ENCODE assay signal across 15 cellular contexts in the genomic region with DNA sequence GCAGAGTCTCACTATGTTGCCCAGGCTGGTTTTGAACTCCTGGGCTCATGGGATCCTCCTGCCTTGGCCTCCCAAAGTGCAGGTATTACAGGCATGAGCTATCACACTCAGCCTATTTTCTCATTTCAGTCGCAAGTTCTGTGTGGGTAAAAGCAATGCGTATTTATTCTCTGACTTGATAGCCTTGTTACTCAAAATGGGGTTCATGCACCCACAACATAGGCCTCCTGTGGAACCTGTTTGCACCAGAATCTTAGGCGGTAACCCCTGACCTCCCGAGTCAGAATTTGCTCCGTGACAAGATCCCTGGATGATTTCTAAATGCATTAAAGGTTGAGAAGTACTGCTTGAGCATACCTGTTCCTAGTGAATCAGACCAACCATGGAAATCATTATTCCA. TPM values are rescaled to one million over a fixed set of nuclear protein-coding genes. Genes with fewer than 3 reads are reported as not detected.
DNase-seq lines count a peak whose midpoint lies in the region; ATAC-seq and TF ChIP-seq lines count a peak whose summit lies in the region.
"Had no signal": no experiment of that assay in that cellular context is flagged by ENCODE, and none has a peak within 500 bp of the region (broad histone marks: within the 10 kb centered on the region; RNA-seq: fewer than 3 reads in every experiment).

No MANE protein-coding gene starts in this region.

- no peaks in the 10 kb centered on the region for H3K27me3 Mint-ChIP-seq in activated CD4-positive, alpha-beta memory T cell treated with anti-CD3 and anti-CD28 coated beads for 36 hours
- H3K27me3 Mint-ChIP-seq in endodermal cell (ENCODE audit: insufficient read depth): peaks cover 7% of the 10 kb centered on the region
- H3K27me3 Mint-ChIP-seq: effector memory CD8-positive, alpha-beta T cell had no signal

- H3K4me3 Mint-ChIP-seq in activated CD4-positive, alpha-beta memory T cell treated with anti-CD3 and anti-CD28 coated beads for 36 hours: peak overlapping the region; percentile 83
- H3K4me3 Mint-ChIP-seq in endodermal cell: no peak overlapping the region

- H3K27me3 ChIP-seq in heart right ventricle (no peaks in the 10 kb centered on the region), endodermal cell (ENCODE audit: control insufficient read depth, insufficient read depth, low read length, poor library complexity, severe bottlenecking) (peaks cover 17% of the 10 kb centered on the region), stomach (no peaks in the 10 kb centered on the region)
- H3K27me3 ChIP-seq: body of pancreas, right atrium auricular region, SJCRH30 had no signal

- H3K9me3 ChIP-seq in heart right ventricle (no peaks in the 10 kb centered on the region), endodermal cell (ENCODE audit: control insufficient read depth, low read length) (no peaks in the 10 kb centered on the region), stomach (no peaks in the 10 kb centered on the region)
- H3K9me3 ChIP-seq: body of pancreas, right atrium auricular region, SJCRH30 had no signal

- no peak for ATAC-seq in heart right ventricle
- no peak for ATAC-seq in left ventricle myocardium superior
- ATAC-seq in HG03520 (IDR thresholded peaks at IDR 0.05; ENCODE audit: unreplicated experiment): no peak
- ATAC-seq: effector memory CD8-positive, alpha-beta T cell had no signal

- H3K4me1 Mint-ChIP-seq in activated CD4-positive, alpha-beta memory T cell treated with anti-CD3 and anti-CD28 coated beads for 36 hours (ENCODE audit: low read depth): peaks cover 83% of the 10 kb centered on the region
- peaks cover 5% of the 10 kb centered on the region for H3K4me1 Mint-ChIP-seq in endodermal cell

- peak overlapping the region; percentile 94 for H3K27ac Mint-ChIP-seq in activated CD4-positive, alpha-beta memory T cell treated with anti-CD3 and anti-CD28 coated beads for 36 hours
- H3K27ac Mint-ChIP-seq in endodermal cell: no peak overlapping the region

- TF ChIP-seq POLR2A in stomach (IDR thresholded peaks at IDR 0.05): no peak

- peak overlapping the region in 8 of 10 donors; percentile 47 to 89 (median 64) for H3K27ac ChIP-seq in heart right ventricle
- no peak overlapping the region for H3K27ac ChIP-seq in endodermal cell (ENCODE audit: low read depth, low read length)
- H3K27ac ChIP-seq in stomach: no peak overlapping the region
- H3K27ac ChIP-seq: body of pancreas, SJCRH30 had no signal

- H3K9me3 Mint-ChIP-seq in activated CD4-positive, alpha-beta memory T cell treated with anti-CD3 and anti-CD28 coated beads for 36 hours: no peaks in the 10 kb centered on the region
- no peaks in the 10 kb centered on the region for H3K9me3 Mint-ChIP-seq in endodermal cell
- H3K9me3 Mint-ChIP-seq: effector memory CD8-positive, alpha-beta T cell had no signal

- peaks cover 89% of the 10 kb centered on the region for H3K36me3 Mint-ChIP-seq in activated CD4-positive, alpha-beta memory T cell treated with anti-CD3 and anti-CD28 coated beads for 36 hours
- no peaks in the 10 kb centered on the region for H3K36me3 Mint-ChIP-seq in endodermal cell (ENCODE audit: low read depth)

- CTCF ChIA-PET in activated CD4-positive, alpha-beta memory T cell treated with anti-CD3 and anti-CD28 coated beads for 36 hours (lab: Charles Lee): interaction anchor here (13.1 kb wide), 1 partner anchor 31 kb away, joined by 167 read pairs; no protein-coding TSS in a partner anchor

- no peak for TF ChIP-seq CTCF in heart right ventricle (IDR thresholded peaks at IDR 0.05)
- TF ChIP-seq CTCF in endodermal cell (conservative IDR thresholded peaks at IDR 0.05): no peak
- TF ChIP-seq CTCF in stomach (IDR thresholded peaks at IDR 0.05): no peak

- no peak for DNase-seq in heart right ventricle
- no peak for DNase-seq in left ventricle myocardium superior
- DNase-seq in activated CD4-positive, alpha-beta memory T cell treated with anti-CD3 and anti-CD28 coated beads for 36 hours: peak; percentile 45
- peak; percentile 4 for DNase-seq in endodermal cell
- DNase-seq in stomach: peak; percentile 19
- no peak for DNase-seq in anterior cingulate cortex (lab: John Stamatoyannopoulos, UW)
- no peak for DNase-seq in NCI-H446 treated with DMSO at 0.1 percent for 48 hours (lab: John Stamatoyannopoulos, UW)
- DNase-seq: effector memory CD8-positive, alpha-beta T cell; mammary epithelial cell; NCI-H446; SJCRH30 had no signal

- WGBS in heart right ventricle, 2 donors: 92 to 96% methylated on average over 5 of the region's 5 CpGs
- WGBS in endodermal cell (ENCODE audit: insufficient coverage in 1 of 2, insufficient read length in 1 of 2), 2 experiments: 85 to 89% methylated on average over 5 of the region's 5 CpGs
- WGBS in stomach, 5 donors: 58 to 86% (median 79%) methylated on average over 5 of the region's 5 CpGs

- intact Hi-C loops in heart right ventricle (cut with DNase I) (loop anchor here in 2 of 10 donors (2.0 to 5.0 kb wide), 3 partner anchors 32 to 108 kb away; no protein-coding TSS in a partner anchor), left ventricle myocardium superior (cut with micrococcal nuclease) (no loop called here), stomach (cut with DNase I; ENCODE audit: low total_unique reads) (no loop called here)
- intact Hi-C loops in activated CD4-positive, alpha-beta memory T cell treated with anti-CD3 and anti-CD28 coated beads for 36 hours (cut with micrococcal nuclease): loop anchor here (5.0 to 10.0 kb wide), 8 partner anchors 168 to 1990 kb away; a partner anchor contains a TSS

- no peak overlapping the region for H3K9ac ChIP-seq in endodermal cell (ENCODE audit: extremely low read depth, low read length, poor library complexity, severe bottlenecking)

- POLR2A ChIA-PET in activated CD4-positive, alpha-beta memory T cell treated with anti-CD3 and anti-CD28 coated beads for 36 hours (lab: Charles Lee): interaction anchor here (1.3 to 16.2 kb wide), 5 partner anchors 6 to 32 kb away, joined by 5 to 343 read pairs (median 78); a partner anchor contains a TSS

- H3K36me3 ChIP-seq in heart right ventricle: no peaks in the 10 kb centered on the region
- H3K36me3 ChIP-seq in endodermal cell (ENCODE audit: control insufficient read depth, insufficient read depth, low read length): no peaks in the 10 kb centered on the region
- H3K36me3 ChIP-seq in stomach: no peaks in the 10 kb centered on the region
- H3K36me3 ChIP-seq: right atrium auricular region, SJCRH30 had no signal

- TF ChIP-seq EP300 in stomach (IDR thresholded peaks at IDR 0.05): no peak

- H3K4me3 ChIP-seq in heart right ventricle (no peak overlapping the region), endodermal cell (ENCODE audit: low read length) (no peak overlapping the region), stomach (no peak overlapping the region)
- H3K4me3 ChIP-seq: body of pancreas, K562, right atrium auricular region, SJCRH30 had no signal

- H3K4me1 ChIP-seq in heart right ventricle (peaks cover 0 to 78% (median 52%) of the 10 kb centered on the region in 9 donors), endodermal cell (ENCODE audit: control insufficient read depth, insufficient read depth, low read length) (no peaks in the 10 kb centered on the region), stomach (peaks cover 4 to 43% (median 38%) of the 10 kb centered on the region in 4 donors)
- H3K4me1 ChIP-seq: SJCRH30 had no signal

RNA-seq across cellular contexts. Expression of a gene that starts 7.3 kb away (rescaled TPM):
- total RNA-seq in heart right ventricle (1 to 10 TPM in 5 of 10 donors, under 1 TPM in 5; 0.19 to 9.1 (median 1.0) TPM), left ventricle myocardium superior (1.5 TPM), endodermal cell (not detected), stomach (1 to 10 TPM in 2 of 5 donors, under 1 TPM in 1, not detected in 2; 0.45 to 2.3 (median 1.5) TPM)
- polyA plus RNA-seq in heart right ventricle (under 1 TPM; 0.36 to 0.73 TPM), stomach (1 to 10 TPM in 1 of 3 donors, under 1 TPM in 2; 0.46 to 1.3 (median 0.60) TPM)
- 100 to 1,000 TPM; 961 to 988 TPM for total RNA-seq in activated CD4-positive, alpha-beta memory T cell treated with anti-CD3 and anti-CD28 coated beads for 36 hours
- polyA plus RNA-seq in endodermal cell (2013, experiment 1 of 2): not detected
- not detected for polyA plus RNA-seq in endodermal cell (2013, experiment 2 of 2)
- total RNA-seq: mammary epithelial cell, SJCRH30 had no signal
- polyA plus RNA-seq: K562, mammary epithelial cell had no signal

RNA-seq across cellular contexts. Expression of a gene that starts 34.0 kb away (rescaled TPM):
- 10 to 100 TPM; 53.4 to 93.2 (median 64.0) TPM for total RNA-seq in heart right ventricle
- polyA plus RNA-seq in heart right ventricle: 100 to 1,000 TPM in 1 of 2 donors, 10 to 100 TPM in 1; 58.6 to 100 TPM
- total RNA-seq in left ventricle myocardium superior: 72.1 TPM
- total RNA-seq in activated CD4-positive, alpha-beta memory T cell treated with anti-CD3 and anti-CD28 coated beads for 36 hours: 100 to 1,000 TPM; 151 to 155 TPM
- total RNA-seq in endodermal cell: 100 to 1,000 TPM; 123 to 139 TPM
- 93.5 TPM for polyA plus RNA-seq in endodermal cell (2013, experiment 1 of 2)
- 77.6 TPM for polyA plus RNA-seq in endodermal cell (2013, experiment 2 of 2)
- 100 to 1,000 TPM in 3 of 5 donors, 10 to 100 TPM in 2; 71.0 to 168 (median 105) TPM for total RNA-seq in stomach
- polyA plus RNA-seq in stomach: 10 to 100 TPM; 41.4 to 58.5 (median 50.9) TPM

Comparison
In these comparisons a context has a peak if more than half of its experiments do, and no peak if none do; other contexts are left out.
1. DNase-seq: peak in activated CD4-positive, alpha-beta memory T cell treated with anti-CD3 and anti-CD28 coated beads for 36 hours (single experiment), endodermal cell (single experiment) and stomach (single experiment); none in heart right ventricle (0 of 2), left ventricle myocardium superior (single experiment), anterior cingulate cortex (0 of 58) and NCI-H446 treated with DMSO at 0.1 percent for 48 hours (single experiment).
2. H3K27ac ChIP-seq: peak in heart right ventricle (8 of 10); none in endodermal cell (single experiment) and stomach (0 of 5).
3. RNA of a gene that starts 7.3 kb away (total RNA-seq): 961 to 988 TPM in activated CD4-positive, alpha-beta memory T cell treated with anti-CD3 and anti-CD28 coated beads for 36 hours; 1.5 TPM in left ventricle myocardium superior (single experiment), 0.19 to 9.1 TPM in heart right ventricle, 0.45 to 2.3 TPM in stomach and not detected in endodermal cell; every median in the first group is over 10 times any median in the second.